ENCODE assay signal across 1 cellular context in genomic region chr22:19715286-19715939, GRCh38.
TF ChIP-seq lines count a peak whose summit lies in the region.

No MANE protein-coding gene starts in this region.

TF ChIP-seq in GM23338, 12 proteins besides CTCF, POLR2A, EP300 and RAD21 (continued from another document):
- TF ChIP-seq ZNF462 (CRISPR knock-in tag; IDR thresholded peaks at IDR 0.05) (no peak), STAT1 (IDR thresholded peaks at IDR 0.05; ENCODE audit: unreplicated experiment) (no peak), EZH2phosphoT487 (IDR thresholded peaks at IDR 0.05; ENCODE audit: unreplicated experiment) (no peak), ZNF114 (CRISPR knock-in tag; IDR thresholded peaks at IDR 0.05) (no peak), NANOG (IDR thresholded peaks at IDR 0.05; ENCODE audit: borderline replicate concordance) (no peak)
- TF ChIP-seq, protein P1, sequence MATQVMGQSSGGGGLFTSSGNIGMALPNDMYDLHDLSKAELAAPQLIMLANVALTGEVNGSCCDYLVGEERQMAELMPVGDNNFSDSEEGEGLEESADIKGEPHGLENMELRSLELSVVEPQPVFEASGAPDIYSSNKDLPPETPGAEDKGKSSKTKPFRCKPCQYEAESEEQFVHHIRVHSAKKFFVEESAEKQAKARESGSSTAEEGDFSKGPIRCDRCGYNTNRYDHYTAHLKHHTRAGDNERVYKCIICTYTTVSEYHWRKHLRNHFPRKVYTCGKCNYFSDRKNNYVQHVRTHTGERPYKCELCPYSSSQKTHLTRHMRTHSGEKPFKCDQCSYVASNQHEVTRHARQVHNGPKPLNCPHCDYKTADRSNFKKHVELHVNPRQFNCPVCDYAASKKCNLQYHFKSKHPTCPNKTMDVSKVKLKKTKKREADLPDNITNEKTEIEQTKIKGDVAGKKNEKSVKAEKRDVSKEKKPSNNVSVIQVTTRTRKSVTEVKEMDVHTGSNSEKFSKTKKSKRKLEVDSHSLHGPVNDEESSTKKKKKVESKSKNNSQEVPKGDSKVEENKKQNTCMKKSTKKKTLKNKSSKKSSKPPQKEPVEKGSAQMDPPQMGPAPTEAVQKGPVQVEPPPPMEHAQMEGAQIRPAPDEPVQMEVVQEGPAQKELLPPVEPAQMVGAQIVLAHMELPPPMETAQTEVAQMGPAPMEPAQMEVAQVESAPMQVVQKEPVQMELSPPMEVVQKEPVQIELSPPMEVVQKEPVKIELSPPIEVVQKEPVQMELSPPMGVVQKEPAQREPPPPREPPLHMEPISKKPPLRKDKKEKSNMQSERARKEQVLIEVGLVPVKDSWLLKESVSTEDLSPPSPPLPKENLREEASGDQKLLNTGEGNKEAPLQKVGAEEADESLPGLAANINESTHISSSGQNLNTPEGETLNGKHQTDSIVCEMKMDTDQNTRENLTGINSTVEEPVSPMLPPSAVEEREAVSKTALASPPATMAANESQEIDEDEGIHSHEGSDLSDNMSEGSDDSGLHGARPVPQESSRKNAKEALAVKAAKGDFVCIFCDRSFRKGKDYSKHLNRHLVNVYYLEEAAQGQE (IDR thresholded peaks at IDR 0.05; ENCODE audit: unreplicated experiment), result no peak
